Comparison of ENCODE assay signal across 1 cellular context in the genomic region with DNA sequence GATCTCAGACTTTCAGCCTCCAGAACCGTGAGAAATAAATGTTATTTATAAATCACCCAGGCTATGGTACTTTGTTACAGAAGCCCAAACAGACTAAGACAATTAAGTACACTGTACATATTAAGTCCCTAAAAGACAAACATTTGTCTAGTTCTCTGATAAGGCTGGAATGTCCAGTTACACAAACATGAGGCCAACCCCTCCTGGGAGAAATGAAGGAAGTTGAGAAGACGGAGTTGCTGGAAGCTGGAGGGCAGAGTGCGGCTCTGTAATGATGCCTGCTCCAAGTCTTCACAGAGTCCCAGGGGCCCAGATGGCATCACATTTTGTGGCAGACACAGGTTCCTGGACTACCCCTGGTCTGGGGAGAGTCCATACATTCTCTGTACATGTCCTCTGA.
A peak's percentile ranks its signal among the peaks of the same experiment; 100 is the strongest.
TF ChIP-seq lines count a peak whose summit lies in the region.

No MANE protein-coding gene starts in this region.

TF ChIP-seq in HepG2, 621 proteins besides CTCF, POLR2A, EP300 and RAD21 (continued from another document and continues in another):
- TF ChIP-seq, protein P1, sequence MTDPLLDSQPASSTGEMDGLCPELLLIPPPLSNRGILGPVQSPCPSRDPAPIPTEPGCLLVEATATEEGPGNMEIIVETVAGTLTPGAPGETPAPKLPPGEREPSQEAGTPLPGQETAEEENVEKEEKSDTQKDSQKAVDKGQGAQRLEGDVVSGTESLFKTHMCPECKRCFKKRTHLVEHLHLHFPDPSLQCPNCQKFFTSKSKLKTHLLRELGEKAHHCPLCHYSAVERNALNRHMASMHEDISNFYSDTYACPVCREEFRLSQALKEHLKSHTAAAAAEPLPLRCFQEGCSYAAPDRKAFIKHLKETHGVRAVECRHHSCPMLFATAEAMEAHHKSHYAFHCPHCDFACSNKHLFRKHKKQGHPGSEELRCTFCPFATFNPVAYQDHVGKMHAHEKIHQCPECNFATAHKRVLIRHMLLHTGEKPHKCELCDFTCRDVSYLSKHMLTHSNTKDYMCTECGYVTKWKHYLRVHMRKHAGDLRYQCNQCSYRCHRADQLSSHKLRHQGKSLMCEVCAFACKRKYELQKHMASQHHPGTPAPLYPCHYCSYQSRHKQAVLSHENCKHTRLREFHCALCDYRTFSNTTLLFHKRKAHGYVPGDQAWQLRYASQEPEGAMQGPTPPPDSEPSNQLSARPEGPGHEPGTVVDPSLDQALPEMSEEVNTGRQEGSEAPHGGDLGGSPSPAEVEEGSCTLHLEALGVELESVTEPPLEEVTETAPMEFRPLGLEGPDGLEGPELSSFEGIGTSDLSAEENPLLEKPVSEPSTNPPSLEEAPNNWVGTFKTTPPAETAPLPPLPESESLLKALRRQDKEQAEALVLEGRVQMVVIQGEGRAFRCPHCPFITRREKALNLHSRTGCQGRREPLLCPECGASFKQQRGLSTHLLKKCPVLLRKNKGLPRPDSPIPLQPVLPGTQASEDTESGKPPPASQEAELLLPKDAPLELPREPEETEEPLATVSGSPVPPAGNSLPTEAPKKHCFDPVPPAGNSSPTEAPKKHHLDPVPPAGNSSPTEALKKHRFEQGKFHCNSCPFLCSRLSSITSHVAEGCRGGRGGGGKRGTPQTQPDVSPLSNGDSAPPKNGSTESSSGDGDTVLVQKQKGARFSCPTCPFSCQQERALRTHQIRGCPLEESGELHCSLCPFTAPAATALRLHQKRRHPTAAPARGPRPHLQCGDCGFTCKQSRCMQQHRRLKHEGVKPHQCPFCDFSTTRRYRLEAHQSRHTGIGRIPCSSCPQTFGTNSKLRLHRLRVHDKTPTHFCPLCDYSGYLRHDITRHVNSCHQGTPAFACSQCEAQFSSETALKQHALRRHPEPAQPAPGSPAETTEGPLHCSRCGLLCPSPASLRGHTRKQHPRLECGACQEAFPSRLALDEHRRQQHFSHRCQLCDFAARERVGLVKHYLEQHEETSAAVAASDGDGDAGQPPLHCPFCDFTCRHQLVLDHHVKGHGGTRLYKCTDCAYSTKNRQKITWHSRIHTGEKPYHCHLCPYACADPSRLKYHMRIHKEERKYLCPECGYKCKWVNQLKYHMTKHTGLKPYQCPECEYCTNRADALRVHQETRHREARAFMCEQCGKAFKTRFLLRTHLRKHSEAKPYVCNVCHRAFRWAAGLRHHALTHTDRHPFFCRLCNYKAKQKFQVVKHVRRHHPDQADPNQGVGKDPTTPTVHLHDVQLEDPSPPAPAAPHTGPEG (CRISPR knock-in tag; IDR thresholded peaks at IDR 0.05), result no peak
- TF ChIP-seq CEBPG (CRISPR knock-in tag; IDR thresholded peaks at IDR 0.05) (peak; percentile 23; the same call in 1 of the 2 replicates), ZNF672 (CRISPR knock-in tag; IDR thresholded peaks at IDR 0.05) (no peak), ZBTB20 (CRISPR knock-in tag; IDR thresholded peaks at IDR 0.05; ENCODE audit: borderline replicate concordance, low read depth) (0 out of 2 replicates have a peak, but pooled peaks have one; percentile 28), FOXA3 (CRISPR knock-in tag; IDR thresholded peaks at IDR 0.05) (peak; percentile 61), ZNF652 (CRISPR knock-in tag; IDR thresholded peaks at IDR 0.05; ENCODE audit: borderline replicate concordance, low read depth) (no peak), CEBPB (IDR thresholded peaks at IDR 0.05; ENCODE audit: borderline replicate concordance, low read depth, low read length) (no peak), ZNF562 (CRISPR knock-in tag; IDR thresholded peaks at IDR 0.05; ENCODE audit: borderline replicate concordance) (no peak), PITX1 (CRISPR knock-in tag; IDR thresholded peaks at IDR 0.05) (0 out of 2 replicates have a peak, but pooled peaks have one; percentile 25), RORA (CRISPR knock-in tag; IDR thresholded peaks at IDR 0.05) (no peak), NR1H2 (CRISPR knock-in tag; IDR thresholded peaks at IDR 0.05; ENCODE audit: borderline replicate concordance, low read depth) (no peak), ZNF629 (CRISPR knock-in tag; conservative IDR thresholded peaks at IDR 0.05) (no peak), ZNF12 (CRISPR knock-in tag; IDR thresholded peaks at IDR 0.05) (no peak), ISL2 (CRISPR knock-in tag; IDR thresholded peaks at IDR 0.05) (0 out of 2 replicates have a peak, but pooled peaks have one; percentile 51), SRSF9 (IDR thresholded peaks at IDR 0.05; ENCODE audit: borderline replicate concordance, insufficient read depth, low read depth, low read length, poor library complexity, severe bottlenecking) (no peak), THAP11 (CRISPR knock-in tag; IDR thresholded peaks at IDR 0.05) (no peak), ZNF674 (CRISPR knock-in tag; IDR thresholded peaks at IDR 0.05; ENCODE audit: low read depth) (no peak), KDM3A (CRISPR knock-in tag; IDR thresholded peaks at IDR 0.05; ENCODE audit: low read depth) (no peak), SOX6 (IDR thresholded peaks at IDR 0.05) (no peak), SOX6 (CRISPR knock-in tag; IDR thresholded peaks at IDR 0.05) (peak; percentile 78), ZBTB7B (CRISPR knock-in tag; IDR thresholded peaks at IDR 0.05) (0 out of 2 replicates have a peak, but pooled peaks have one; percentile 34)
- TF ChIP-seq, protein P2, sequence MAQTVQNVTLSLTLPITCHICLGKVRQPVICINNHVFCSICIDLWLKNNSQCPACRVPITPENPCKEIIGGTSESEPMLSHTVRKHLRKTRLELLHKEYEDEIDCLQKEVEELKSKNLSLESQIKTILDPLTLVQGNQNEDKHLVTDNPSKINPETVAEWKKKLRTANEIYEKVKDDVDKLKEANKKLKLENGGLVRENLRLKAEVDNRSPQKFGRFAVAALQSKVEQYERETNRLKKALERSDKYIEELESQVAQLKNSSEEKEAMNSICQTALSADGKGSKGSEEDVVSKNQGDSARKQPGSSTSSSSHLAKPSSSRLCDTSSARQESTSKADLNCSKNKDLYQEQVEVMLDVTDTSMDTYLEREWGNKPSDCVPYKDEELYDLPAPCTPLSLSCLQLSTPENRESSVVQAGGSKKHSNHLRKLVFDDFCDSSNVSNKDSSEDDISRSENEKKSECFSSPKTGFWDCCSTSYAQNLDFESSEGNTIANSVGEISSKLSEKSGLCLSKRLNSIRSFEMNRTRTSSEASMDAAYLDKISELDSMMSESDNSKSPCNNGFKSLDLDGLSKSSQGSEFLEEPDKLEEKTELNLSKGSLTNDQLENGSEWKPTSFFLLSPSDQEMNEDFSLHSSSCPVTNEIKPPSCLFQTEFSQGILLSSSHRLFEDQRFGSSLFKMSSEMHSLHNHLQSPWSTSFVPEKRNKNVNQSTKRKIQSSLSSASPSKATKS (CRISPR knock-in tag; IDR thresholded peaks at IDR 0.05), result no peak
- TF ChIP-seq, protein P3, sequence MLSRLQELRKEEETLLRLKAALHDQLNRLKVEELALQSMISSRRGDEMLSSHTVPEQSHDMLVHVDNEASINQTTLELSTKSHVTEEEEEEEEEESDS (CRISPR knock-in tag; IDR thresholded peaks at IDR 0.05; ENCODE audit: borderline replicate concordance), result no peak
- TF ChIP-seq, protein P4, sequence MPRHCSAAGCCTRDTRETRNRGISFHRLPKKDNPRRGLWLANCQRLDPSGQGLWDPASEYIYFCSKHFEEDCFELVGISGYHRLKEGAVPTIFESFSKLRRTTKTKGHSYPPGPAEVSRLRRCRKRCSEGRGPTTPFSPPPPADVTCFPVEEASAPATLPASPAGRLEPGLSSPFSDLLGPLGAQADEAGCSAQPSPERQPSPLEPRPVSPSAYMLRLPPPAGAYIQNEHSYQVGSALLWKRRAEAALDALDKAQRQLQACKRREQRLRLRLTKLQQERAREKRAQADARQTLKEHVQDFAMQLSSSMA (CRISPR knock-in tag; IDR thresholded peaks at IDR 0.05), result no peak
- TF ChIP-seq, protein P5, sequence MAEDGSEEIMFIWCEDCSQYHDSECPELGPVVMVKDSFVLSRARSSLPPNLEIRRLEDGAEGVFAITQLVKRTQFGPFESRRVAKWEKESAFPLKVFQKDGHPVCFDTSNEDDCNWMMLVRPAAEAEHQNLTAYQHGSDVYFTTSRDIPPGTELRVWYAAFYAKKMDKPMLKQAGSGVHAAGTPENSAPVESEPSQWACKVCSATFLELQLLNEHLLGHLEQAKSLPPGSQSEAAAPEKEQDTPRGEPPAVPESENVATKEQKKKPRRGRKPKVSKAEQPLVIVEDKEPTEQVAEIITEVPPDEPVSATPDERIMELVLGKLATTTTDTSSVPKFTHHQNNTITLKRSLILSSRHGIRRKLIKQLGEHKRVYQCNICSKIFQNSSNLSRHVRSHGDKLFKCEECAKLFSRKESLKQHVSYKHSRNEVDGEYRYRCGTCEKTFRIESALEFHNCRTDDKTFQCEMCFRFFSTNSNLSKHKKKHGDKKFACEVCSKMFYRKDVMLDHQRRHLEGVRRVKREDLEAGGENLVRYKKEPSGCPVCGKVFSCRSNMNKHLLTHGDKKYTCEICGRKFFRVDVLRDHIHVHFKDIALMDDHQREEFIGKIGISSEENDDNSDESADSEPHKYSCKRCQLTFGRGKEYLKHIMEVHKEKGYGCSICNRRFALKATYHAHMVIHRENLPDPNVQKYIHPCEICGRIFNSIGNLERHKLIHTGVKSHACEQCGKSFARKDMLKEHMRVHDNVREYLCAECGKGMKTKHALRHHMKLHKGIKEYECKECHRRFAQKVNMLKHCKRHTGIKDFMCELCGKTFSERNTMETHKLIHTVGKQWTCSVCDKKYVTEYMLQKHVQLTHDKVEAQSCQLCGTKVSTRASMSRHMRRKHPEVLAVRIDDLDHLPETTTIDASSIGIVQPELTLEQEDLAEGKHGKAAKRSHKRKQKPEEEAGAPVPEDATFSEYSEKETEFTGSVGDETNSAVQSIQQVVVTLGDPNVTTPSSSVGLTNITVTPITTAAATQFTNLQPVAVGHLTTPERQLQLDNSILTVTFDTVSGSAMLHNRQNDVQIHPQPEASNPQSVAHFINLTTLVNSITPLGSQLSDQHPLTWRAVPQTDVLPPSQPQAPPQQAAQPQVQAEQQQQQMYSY (CRISPR knock-in tag; IDR thresholded peaks at IDR 0.05), result no peak
- TF ChIP-seq, protein P6, sequence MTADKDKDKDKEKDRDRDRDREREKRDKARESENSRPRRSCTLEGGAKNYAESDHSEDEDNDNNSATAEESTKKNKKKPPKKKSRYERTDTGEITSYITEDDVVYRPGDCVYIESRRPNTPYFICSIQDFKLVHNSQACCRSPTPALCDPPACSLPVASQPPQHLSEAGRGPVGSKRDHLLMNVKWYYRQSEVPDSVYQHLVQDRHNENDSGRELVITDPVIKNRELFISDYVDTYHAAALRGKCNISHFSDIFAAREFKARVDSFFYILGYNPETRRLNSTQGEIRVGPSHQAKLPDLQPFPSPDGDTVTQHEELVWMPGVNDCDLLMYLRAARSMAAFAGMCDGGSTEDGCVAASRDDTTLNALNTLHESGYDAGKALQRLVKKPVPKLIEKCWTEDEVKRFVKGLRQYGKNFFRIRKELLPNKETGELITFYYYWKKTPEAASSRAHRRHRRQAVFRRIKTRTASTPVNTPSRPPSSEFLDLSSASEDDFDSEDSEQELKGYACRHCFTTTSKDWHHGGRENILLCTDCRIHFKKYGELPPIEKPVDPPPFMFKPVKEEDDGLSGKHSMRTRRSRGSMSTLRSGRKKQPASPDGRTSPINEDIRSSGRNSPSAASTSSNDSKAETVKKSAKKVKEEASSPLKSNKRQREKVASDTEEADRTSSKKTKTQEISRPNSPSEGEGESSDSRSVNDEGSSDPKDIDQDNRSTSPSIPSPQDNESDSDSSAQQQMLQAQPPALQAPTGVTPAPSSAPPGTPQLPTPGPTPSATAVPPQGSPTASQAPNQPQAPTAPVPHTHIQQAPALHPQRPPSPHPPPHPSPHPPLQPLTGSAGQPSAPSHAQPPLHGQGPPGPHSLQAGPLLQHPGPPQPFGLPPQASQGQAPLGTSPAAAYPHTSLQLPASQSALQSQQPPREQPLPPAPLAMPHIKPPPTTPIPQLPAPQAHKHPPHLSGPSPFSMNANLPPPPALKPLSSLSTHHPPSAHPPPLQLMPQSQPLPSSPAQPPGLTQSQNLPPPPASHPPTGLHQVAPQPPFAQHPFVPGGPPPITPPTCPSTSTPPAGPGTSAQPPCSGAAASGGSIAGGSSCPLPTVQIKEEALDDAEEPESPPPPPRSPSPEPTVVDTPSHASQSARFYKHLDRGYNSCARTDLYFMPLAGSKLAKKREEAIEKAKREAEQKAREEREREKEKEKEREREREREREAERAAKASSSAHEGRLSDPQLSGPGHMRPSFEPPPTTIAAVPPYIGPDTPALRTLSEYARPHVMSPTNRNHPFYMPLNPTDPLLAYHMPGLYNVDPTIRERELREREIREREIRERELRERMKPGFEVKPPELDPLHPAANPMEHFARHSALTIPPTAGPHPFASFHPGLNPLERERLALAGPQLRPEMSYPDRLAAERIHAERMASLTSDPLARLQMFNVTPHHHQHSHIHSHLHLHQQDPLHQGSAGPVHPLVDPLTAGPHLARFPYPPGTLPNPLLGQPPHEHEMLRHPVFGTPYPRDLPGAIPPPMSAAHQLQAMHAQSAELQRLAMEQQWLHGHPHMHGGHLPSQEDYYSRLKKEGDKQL (CRISPR knock-in tag; IDR thresholded peaks at IDR 0.05; ENCODE audit: low read depth), result 0 out of 2 replicates have a peak, but pooled peaks have one; percentile 49
- TF ChIP-seq, protein P7, sequence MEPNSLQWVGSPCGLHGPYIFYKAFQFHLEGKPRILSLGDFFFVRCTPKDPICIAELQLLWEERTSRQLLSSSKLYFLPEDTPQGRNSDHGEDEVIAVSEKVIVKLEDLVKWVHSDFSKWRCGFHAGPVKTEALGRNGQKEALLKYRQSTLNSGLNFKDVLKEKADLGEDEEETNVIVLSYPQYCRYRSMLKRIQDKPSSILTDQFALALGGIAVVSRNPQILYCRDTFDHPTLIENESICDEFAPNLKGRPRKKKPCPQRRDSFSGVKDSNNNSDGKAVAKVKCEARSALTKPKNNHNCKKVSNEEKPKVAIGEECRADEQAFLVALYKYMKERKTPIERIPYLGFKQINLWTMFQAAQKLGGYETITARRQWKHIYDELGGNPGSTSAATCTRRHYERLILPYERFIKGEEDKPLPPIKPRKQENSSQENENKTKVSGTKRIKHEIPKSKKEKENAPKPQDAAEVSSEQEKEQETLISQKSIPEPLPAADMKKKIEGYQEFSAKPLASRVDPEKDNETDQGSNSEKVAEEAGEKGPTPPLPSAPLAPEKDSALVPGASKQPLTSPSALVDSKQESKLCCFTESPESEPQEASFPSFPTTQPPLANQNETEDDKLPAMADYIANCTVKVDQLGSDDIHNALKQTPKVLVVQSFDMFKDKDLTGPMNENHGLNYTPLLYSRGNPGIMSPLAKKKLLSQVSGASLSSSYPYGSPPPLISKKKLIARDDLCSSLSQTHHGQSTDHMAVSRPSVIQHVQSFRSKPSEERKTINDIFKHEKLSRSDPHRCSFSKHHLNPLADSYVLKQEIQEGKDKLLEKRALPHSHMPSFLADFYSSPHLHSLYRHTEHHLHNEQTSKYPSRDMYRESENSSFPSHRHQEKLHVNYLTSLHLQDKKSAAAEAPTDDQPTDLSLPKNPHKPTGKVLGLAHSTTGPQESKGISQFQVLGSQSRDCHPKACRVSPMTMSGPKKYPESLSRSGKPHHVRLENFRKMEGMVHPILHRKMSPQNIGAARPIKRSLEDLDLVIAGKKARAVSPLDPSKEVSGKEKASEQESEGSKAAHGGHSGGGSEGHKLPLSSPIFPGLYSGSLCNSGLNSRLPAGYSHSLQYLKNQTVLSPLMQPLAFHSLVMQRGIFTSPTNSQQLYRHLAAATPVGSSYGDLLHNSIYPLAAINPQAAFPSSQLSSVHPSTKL (CRISPR knock-in tag; IDR thresholded peaks at IDR 0.05), result peak; percentile 51; the same call in 1 of the 2 replicates
- TF ChIP-seq, protein P8, sequence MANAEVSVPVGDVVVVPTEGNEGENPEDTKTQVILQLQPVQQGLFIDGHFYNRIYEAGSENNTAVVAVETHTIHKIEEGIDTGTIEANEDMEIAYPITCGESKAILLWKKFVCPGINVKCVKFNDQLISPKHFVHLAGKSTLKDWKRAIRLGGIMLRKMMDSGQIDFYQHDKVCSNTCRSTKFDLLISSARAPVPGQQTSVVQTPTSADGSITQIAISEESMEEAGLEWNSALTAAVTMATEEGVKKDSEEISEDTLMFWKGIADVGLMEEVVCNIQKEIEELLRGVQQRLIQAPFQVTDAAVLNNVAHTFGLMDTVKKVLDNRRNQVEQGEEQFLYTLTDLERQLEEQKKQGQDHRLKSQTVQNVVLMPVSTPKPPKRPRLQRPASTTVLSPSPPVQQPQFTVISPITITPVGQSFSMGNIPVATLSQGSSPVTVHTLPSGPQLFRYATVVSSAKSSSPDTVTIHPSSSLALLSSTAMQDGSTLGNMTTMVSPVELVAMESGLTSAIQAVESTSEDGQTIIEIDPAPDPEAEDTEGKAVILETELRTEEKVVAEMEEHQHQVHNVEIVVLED (CRISPR knock-in tag; IDR thresholded peaks at IDR 0.05; ENCODE audit: borderline replicate concordance), result no peak
